1 cellular context compared by ENCODE assay signal in genomic region chr19:39409207-39409885, GRCh38.
TF ChIP-seq lines count a peak whose summit lies in the region.

No MANE protein-coding gene starts in this region.

TF ChIP-seq in HEK293, 187 proteins besides CTCF, POLR2A, EP300 and RAD21 (continued from another document and continues in another):
- TF ChIP-seq BCL6B (tag by site-specific recombination; IDR thresholded peaks at IDR 0.05) = no peak
- TF ChIP-seq BCL11B (tag by site-specific recombination; IDR thresholded peaks at IDR 0.05; ENCODE audit: low read depth) = no peak; the same call in 1 of the 2 replicates
- TF ChIP-seq PRDM4 (tag by site-specific recombination; IDR thresholded peaks at IDR 0.05) = peak; percentile 69; the same call in 1 of the 2 replicates
- peak; percentile 91 for TF ChIP-seq KLF1 (tag by site-specific recombination; IDR thresholded peaks at IDR 0.05)
- peak; percentile 8; the same call in 1 of the 2 replicates for TF ChIP-seq ZBTB44 (tag by site-specific recombination; IDR thresholded peaks at IDR 0.05)
- peak; percentile 55; the same call in 1 of the 2 replicates for TF ChIP-seq ZSCAN23 (tag by site-specific recombination; IDR thresholded peaks at IDR 0.05)
- peak; percentile 100 for TF ChIP-seq ZEB2 (tag by site-specific recombination; IDR thresholded peaks at IDR 0.05)
- peak; percentile 97 for TF ChIP-seq KLF8 (tag by site-specific recombination; IDR thresholded peaks at IDR 0.05)
- peak; percentile 99 for TF ChIP-seq ATF2 (tag by site-specific recombination; IDR thresholded peaks at IDR 0.05; ENCODE audit: low read depth)
- TF ChIP-seq ZNF292 (tag by site-specific recombination; IDR thresholded peaks at IDR 0.05; ENCODE audit: borderline replicate concordance, low read depth) = no peak
- peak; percentile 45 for TF ChIP-seq PRDM1 (tag by site-specific recombination; IDR thresholded peaks at IDR 0.05)
- no peak for TF ChIP-seq ZSCAN5A (tag by site-specific recombination; IDR thresholded peaks at IDR 0.05)
- peak; percentile 86 for TF ChIP-seq TSHZ1 (tag by site-specific recombination; IDR thresholded peaks at IDR 0.05; ENCODE audit: borderline replicate concordance)
- TF ChIP-seq ZBTB7A (tag by site-specific recombination; IDR thresholded peaks at IDR 0.05; ENCODE audit: low read depth) = peak; percentile 83
- TF ChIP-seq ZNF416 (tag by site-specific recombination; IDR thresholded peaks at IDR 0.05) = no peak
- TF ChIP-seq ZNF610 (tag by site-specific recombination; IDR thresholded peaks at IDR 0.05; ENCODE audit: borderline replicate concordance) = no peak
- TF ChIP-seq ZBTB21 (tag by site-specific recombination; IDR thresholded peaks at IDR 0.05) = peak; percentile 91
- peak; percentile 23 for TF ChIP-seq ZNF423 (tag by site-specific recombination; IDR thresholded peaks at IDR 0.05)
- TF ChIP-seq PATZ1 (tag by site-specific recombination; IDR thresholded peaks at IDR 0.05) = peak; percentile 92
- TF ChIP-seq ZNF623 (tag by site-specific recombination; IDR thresholded peaks at IDR 0.05) = peak; percentile 17; the same call in 1 of the 2 replicates
- TF ChIP-seq ELK4 (IDR thresholded peaks at IDR 0.05; ENCODE audit: borderline replicate concordance, low read depth, low read length) = no peak
- TF ChIP-seq ZBTB11 (tag by site-specific recombination; conservative IDR thresholded peaks at IDR 0.05; ENCODE audit: low read depth) = peak; percentile 91
- peak; percentile 96 for TF ChIP-seq ZBTB26 (tag by site-specific recombination; optimal IDR thresholded peaks at IDR 0.05)
- no peak for TF ChIP-seq SETDB1 (IDR thresholded peaks at IDR 0.05; ENCODE audit: insufficient read length, low read length)
- TF ChIP-seq EGR2 (tag by site-specific recombination; IDR thresholded peaks at IDR 0.05; ENCODE audit: low read depth) = 0 out of 2 replicates have a peak, but pooled peaks have one; percentile 27
- peak; percentile 6 for TF ChIP-seq ZNF398 (tag by site-specific recombination; IDR thresholded peaks at IDR 0.05)
- peak; percentile 98 for TF ChIP-seq KLF17 (tag by site-specific recombination; IDR thresholded peaks at IDR 0.05)
- peak; percentile 73 for TF ChIP-seq GLIS1 (tag by site-specific recombination; IDR thresholded peaks at IDR 0.05)
